ENCODE assay signal across 19 cellular contexts in the genomic region with DNA sequence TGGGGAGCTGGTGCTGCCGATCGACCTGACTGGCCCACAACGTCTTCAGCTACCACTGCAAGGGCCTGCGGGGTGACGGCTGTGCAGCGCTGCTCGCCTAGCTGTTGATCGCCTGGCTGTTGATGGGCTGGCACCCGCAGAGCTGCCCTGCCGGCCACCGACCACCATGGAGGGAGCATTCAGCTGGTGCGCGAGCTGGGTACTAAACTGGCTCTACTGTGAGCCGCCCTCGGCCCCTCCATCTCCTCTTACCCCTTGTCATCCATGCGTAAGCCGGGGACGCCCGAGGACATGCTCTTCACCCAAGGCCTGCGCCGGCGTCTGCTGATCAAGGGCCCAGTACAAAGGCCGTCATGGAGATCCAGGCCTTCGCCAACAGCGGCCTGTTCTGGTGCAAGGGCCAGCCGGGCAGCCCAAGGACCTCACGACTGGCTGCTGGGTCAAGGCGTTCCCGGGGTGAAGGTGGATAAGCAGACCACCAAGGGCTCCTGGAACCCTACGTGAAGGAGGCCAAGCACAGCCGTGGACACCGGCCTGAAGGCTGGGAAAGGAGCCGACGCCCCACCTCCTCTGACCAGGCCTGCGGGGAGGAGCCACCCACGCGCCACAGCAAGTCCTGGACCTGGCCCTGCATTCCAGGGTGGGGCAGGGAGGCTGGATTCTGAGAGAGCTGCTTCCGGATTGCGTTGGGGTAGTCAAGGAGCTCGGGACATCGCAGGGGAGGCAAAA. TPM values are rescaled to one million over a fixed set of nuclear protein-coding genes. Genes with fewer than 3 reads are reported as not detected.
DNase-seq lines count a peak whose midpoint lies in the region; ATAC-seq, FAIRE-seq and TF ChIP-seq lines count a peak whose summit lies in the region.
"Had no signal": no experiment of that assay in that cellular context is flagged by ENCODE, and none has a peak within 500 bp of the region (broad histone marks: within the 10 kb centered on the region; RNA-seq: fewer than 3 reads in every experiment).

No MANE protein-coding gene starts in this region.

- intact Hi-C loops in upper lobe of right lung (cut with DNase I), result no loop called here

- CTCF ChIA-PET in activated CD4-positive, alpha-beta memory T cell treated with anti-CD3 and anti-CD28 coated beads, Interleukin-2, amount 10 ng/mL, durations not matched to agents 7 days and 5 days (lab: Charles Lee), result no interaction called here

- no peaks in the 10 kb centered on the region for H3K9me3 ChIP-seq in upper lobe of right lung
- H3K9me3 ChIP-seq: esophagus squamous epithelium had no signal

- H3K4me3 ChIP-seq in bronchial epithelial cell (ENCODE audit: low read depth, low read length) (no peak overlapping the region), upper lobe of right lung (no peak overlapping the region)
- H3K4me3 ChIP-seq: esophagus squamous epithelium had no signal

- no peak overlapping the region for H3K4me3 Mint-ChIP-seq in activated CD4-positive, alpha-beta memory T cell treated with anti-CD3 and anti-CD28 coated beads, Interleukin-2, amount 10 ng/mL, durations not matched to agents 7 days and 5 days
- H3K4me3 Mint-ChIP-seq: CD4-positive, alpha-beta T cell; central memory CD8-positive, alpha-beta T cell; neural crest cell had no signal

- no peak overlapping the region for H3K27ac Mint-ChIP-seq in activated CD4-positive, alpha-beta memory T cell treated with anti-CD3 and anti-CD28 coated beads, Interleukin-2, amount 10 ng/mL, durations not matched to agents 7 days and 5 days
- H3K27ac Mint-ChIP-seq: CD4-positive, alpha-beta T cell had no signal

- no peak for TF ChIP-seq EP300 in Ishikawa (IDR thresholded peaks at IDR 0.05; ENCODE audit: borderline replicate concordance)

- H3K4me1 Mint-ChIP-seq in activated CD4-positive, alpha-beta memory T cell treated with anti-CD3 and anti-CD28 coated beads, Interleukin-2, amount 10 ng/mL, durations not matched to agents 7 days and 5 days, result peaks cover 3% of the 10 kb centered on the region
- H3K4me1 Mint-ChIP-seq: neural crest cell had no signal

- H3K36me3 Mint-ChIP-seq in activated CD4-positive, alpha-beta memory T cell treated with anti-CD3 and anti-CD28 coated beads, Interleukin-2, amount 10 ng/mL, durations not matched to agents 7 days and 5 days (ENCODE audit: low read depth), result peaks cover 7% of the 10 kb centered on the region

- H3K36me3 ChIP-seq in bronchial epithelial cell (ENCODE audit: control insufficient read depth, insufficient read depth, low read length), result no peaks in the 10 kb centered on the region
- no peaks in the 10 kb centered on the region for H3K36me3 ChIP-seq in upper lobe of right lung
- H3K36me3 ChIP-seq: esophagus squamous epithelium had no signal

- no peak for TF ChIP-seq RAD21 in Ishikawa (IDR thresholded peaks at IDR 0.05; ENCODE audit: low read depth)

- H3K27me3 ChIP-seq in bronchial epithelial cell (ENCODE audit: control insufficient read depth, insufficient read depth, low read length) (no peaks in the 10 kb centered on the region), upper lobe of right lung (no peaks in the 10 kb centered on the region)
- H3K27me3 ChIP-seq: esophagus squamous epithelium had no signal

- H3K27ac ChIP-seq in upper lobe of right lung, result no peak overlapping the region
- H3K27ac ChIP-seq: esophagus squamous epithelium, KMS-11 had no signal

- no peaks in the 10 kb centered on the region for H3K27me3 Mint-ChIP-seq in activated CD4-positive, alpha-beta memory T cell treated with anti-CD3 and anti-CD28 coated beads, Interleukin-2, amount 10 ng/mL, durations not matched to agents 7 days and 5 days
- H3K27me3 Mint-ChIP-seq: CD4-positive, alpha-beta T cell; central memory CD8-positive, alpha-beta T cell had no signal

- H3K9me3 Mint-ChIP-seq in activated CD4-positive, alpha-beta memory T cell treated with anti-CD3 and anti-CD28 coated beads, Interleukin-2, amount 10 ng/mL, durations not matched to agents 7 days and 5 days, result no peaks in the 10 kb centered on the region
- H3K9me3 Mint-ChIP-seq: CD4-positive, alpha-beta T cell; central memory CD8-positive, alpha-beta T cell; neural crest cell had no signal

- H3K4me1 ChIP-seq in upper lobe of right lung, result no peaks in the 10 kb centered on the region
- H3K4me1 ChIP-seq: esophagus squamous epithelium had no signal

- peak; percentile 23 for ATAC-seq in left lobe of liver
- peak; percentile 67 for ATAC-seq in upper lobe of right lung

- TF ChIP-seq CTCF in bronchial epithelial cell (IDR thresholded peaks at IDR 0.05; ENCODE audit: insufficient read depth, low read length, severe bottlenecking) (no peak), upper lobe of right lung (IDR thresholded peaks at IDR 0.05) (no peak)

- POLR2A ChIA-PET in activated CD4-positive, alpha-beta memory T cell treated with anti-CD3 and anti-CD28 coated beads, Interleukin-2, amount 10 ng/mL, durations not matched to agents 7 days and 5 days (lab: Charles Lee), result no interaction called here

- FAIRE-seq in bronchial epithelial cell (lab: Jason Lieb, UNC), result no peak
- FAIRE-seq: G401.6 had no signal

- DNase-seq in bronchial epithelial cell (ENCODE audit: low read depth), result peak; percentile 10
- no peak for DNase-seq in left lobe of liver (ENCODE audit: low spot score)
- DNase-seq in upper lobe of right lung, result peak; percentile 66
- DNase-seq in GM19238 (ENCODE audit: insufficient read length, low spot score), result no peak
- no peak for DNase-seq in activated CD4-positive, alpha-beta memory T cell treated with anti-CD3 and anti-CD28 coated beads, Interleukin-2, amount 10 ng/mL, durations not matched to agents 7 days and 5 days
- DNase-seq in A172 (ENCODE audit: low spot score), result no peak
- DNase-seq: activated naive CD4-positive, alpha-beta T cell treated with Interleukin-2 at 50 U/mL for 16 hours; activated T-cell treated with anti-CD3 and anti-CD28 coated beads, Interleukin-2, amount 50 U/mL, for 48 hours; CD4-positive, alpha-beta T cell; esophagus squamous epithelium; NCI-H1092 treated with DMSO at 0.1 percent for 48 hours; NCI-H2029 treated with DMSO at 0.1 percent for 48 hours; NCI-H446 treated with DMSO at 0.1 percent for 48 hours; T-helper 1 cell had no signal

TF ChIP-seq in Ishikawa, 13 proteins besides CTCF, POLR2A, EP300 and RAD21:
- TF ChIP-seq CEBPB (IDR thresholded peaks at IDR 0.05) (no peak), TEAD4 (IDR thresholded peaks at IDR 0.05) (peak; percentile 94), ZBTB7A (IDR thresholded peaks at IDR 0.05; ENCODE audit: low read depth) (no peak; the same call in 1 of the 2 replicates), YY1 (IDR thresholded peaks at IDR 0.05; ENCODE audit: low read depth) (0 out of 2 replicates have a peak, but pooled peaks have one; percentile 8), TAF1 (IDR thresholded peaks at IDR 0.05; ENCODE audit: low read depth) (0 out of 2 replicates have a peak, but pooled peaks have one; percentile 41), CREB1 (IDR thresholded peaks at IDR 0.05; ENCODE audit: low read depth) (no peak), NFIC (IDR thresholded peaks at IDR 0.05) (no peak), TCF12 (IDR thresholded peaks at IDR 0.05; ENCODE audit: low read depth) (peak; percentile 38; the same call in 1 of the 2 replicates), FOXM1 (IDR thresholded peaks at IDR 0.05; ENCODE audit: borderline replicate concordance, low read depth) (no peak), EGR1 (IDR thresholded peaks at IDR 0.05) (peak; percentile 87)
- TF ChIP-seq, protein P1, sequence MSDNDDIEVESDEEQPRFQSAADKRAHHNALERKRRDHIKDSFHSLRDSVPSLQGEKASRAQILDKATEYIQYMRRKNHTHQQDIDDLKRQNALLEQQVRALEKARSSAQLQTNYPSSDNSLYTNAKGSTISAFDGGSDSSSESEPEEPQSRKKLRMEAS (IDR thresholded peaks at IDR 0.05), result peak; percentile 61
- TF ChIP-seq, protein P2, sequence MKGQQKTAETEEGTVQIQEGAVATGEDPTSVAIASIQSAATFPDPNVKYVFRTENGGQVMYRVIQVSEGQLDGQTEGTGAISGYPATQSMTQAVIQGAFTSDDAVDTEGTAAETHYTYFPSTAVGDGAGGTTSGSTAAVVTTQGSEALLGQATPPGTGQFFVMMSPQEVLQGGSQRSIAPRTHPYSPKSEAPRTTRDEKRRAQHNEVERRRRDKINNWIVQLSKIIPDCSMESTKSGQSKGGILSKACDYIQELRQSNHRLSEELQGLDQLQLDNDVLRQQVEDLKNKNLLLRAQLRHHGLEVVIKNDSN (IDR thresholded peaks at IDR 0.05), result no peak
- TF ChIP-seq, protein P3, sequence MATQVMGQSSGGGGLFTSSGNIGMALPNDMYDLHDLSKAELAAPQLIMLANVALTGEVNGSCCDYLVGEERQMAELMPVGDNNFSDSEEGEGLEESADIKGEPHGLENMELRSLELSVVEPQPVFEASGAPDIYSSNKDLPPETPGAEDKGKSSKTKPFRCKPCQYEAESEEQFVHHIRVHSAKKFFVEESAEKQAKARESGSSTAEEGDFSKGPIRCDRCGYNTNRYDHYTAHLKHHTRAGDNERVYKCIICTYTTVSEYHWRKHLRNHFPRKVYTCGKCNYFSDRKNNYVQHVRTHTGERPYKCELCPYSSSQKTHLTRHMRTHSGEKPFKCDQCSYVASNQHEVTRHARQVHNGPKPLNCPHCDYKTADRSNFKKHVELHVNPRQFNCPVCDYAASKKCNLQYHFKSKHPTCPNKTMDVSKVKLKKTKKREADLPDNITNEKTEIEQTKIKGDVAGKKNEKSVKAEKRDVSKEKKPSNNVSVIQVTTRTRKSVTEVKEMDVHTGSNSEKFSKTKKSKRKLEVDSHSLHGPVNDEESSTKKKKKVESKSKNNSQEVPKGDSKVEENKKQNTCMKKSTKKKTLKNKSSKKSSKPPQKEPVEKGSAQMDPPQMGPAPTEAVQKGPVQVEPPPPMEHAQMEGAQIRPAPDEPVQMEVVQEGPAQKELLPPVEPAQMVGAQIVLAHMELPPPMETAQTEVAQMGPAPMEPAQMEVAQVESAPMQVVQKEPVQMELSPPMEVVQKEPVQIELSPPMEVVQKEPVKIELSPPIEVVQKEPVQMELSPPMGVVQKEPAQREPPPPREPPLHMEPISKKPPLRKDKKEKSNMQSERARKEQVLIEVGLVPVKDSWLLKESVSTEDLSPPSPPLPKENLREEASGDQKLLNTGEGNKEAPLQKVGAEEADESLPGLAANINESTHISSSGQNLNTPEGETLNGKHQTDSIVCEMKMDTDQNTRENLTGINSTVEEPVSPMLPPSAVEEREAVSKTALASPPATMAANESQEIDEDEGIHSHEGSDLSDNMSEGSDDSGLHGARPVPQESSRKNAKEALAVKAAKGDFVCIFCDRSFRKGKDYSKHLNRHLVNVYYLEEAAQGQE (IDR thresholded peaks at IDR 0.05; ENCODE audit: low read depth), result no peak

RNA-seq across cellular contexts. Expression of a gene that starts 46.9 kb away (rescaled TPM):
- total RNA-seq in bronchial epithelial cell (7.6 and 8.1 TPM in 2 replicates), left lobe of liver (14.0 TPM), upper lobe of right lung (17.2 TPM)
- total RNA-seq in activated CD4-positive, alpha-beta memory T cell treated with anti-CD3 and anti-CD28 coated beads, Interleukin-2, amount 10 ng/mL, durations not matched to agents 7 days and 5 days, result 10 to 100 TPM; 28.7 to 30.0 TPM
- total RNA-seq in A172 (2014; rRNA removed; shearing (Covaris generic)), result 15.8 and 25.0 TPM in 2 replicates

Comparison
In these comparisons a context has a peak if more than half of its experiments do, and no peak if none do; other contexts are left out.
1. DNase-seq: peak in bronchial epithelial cell (single experiment) and upper lobe of right lung (single experiment); none in left lobe of liver (single experiment), GM19238 (single experiment), activated CD4-positive, alpha-beta memory T cell treated with anti-CD3 and anti-CD28 coated beads, Interleukin-2, amount 10 ng/mL, durations not matched to agents 7 days and 5 days (single experiment) and A172 (single experiment).